20 cellular contexts compared by ENCODE assay signal in the genomic region with DNA sequence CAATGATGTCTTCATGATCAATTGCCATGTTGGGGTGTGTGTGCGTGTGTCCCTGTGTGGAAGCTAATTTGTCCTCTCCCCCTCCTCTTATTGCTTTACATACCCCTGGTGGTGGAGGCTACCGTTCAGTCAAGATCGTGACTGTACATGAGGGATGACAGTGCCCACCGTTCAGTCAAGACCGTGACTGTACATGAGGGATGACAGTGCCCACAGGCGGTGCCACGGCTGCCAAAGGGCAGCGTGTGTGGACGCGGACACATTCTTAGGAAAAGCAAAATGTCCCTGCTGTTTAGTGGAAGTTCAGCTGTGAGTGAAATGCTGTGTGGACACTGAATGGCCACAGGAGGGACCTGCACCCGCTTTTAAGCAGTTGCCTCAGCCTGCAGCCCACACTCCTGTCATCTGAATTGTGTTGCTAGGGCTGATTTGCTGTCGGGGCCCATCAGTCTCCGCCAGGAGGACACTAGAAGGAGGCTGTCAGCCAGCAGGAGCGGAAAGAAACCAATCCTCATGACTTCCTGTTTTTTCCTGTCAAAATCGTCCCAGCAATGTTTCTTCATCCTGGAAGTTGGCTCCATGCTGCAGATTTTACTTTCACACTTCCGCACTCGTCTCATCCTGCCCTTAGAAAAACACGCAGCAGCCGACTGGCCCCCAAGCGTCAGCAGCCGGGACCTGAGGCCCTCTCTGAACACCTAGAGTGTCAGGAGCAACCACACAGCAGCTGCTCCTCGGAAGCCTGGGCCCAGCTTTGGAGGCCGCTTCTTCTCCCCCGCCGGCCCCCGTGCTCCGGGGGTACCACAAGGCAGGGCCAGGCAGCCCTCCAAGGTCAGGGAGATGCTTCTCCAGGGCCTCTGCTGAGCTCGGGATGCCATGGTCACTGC. TPM values are rescaled to one million over a fixed set of nuclear protein-coding genes. Genes with fewer than 3 reads are reported as not detected.
DNase-seq lines count a peak whose midpoint lies in the region; ATAC-seq and TF ChIP-seq lines count a peak whose summit lies in the region.
"Had no signal": no experiment of that assay in that cellular context is flagged by ENCODE, and none has a peak within 500 bp of the region (broad histone marks: within the 10 kb centered on the region; RNA-seq: fewer than 3 reads in every experiment).

No MANE protein-coding gene starts in this region.

- no peak overlapping the region for H3K9ac ChIP-seq in smooth muscle cell (ENCODE audit: low read depth)
- H3K9ac ChIP-seq: BLaER1 had no signal

- no peak overlapping the region for H3K4me3 ChIP-seq in right cardiac atrium (ENCODE audit: low read length)
- no peak overlapping the region for H3K4me3 ChIP-seq in body of pancreas
- H3K4me3 ChIP-seq in smooth muscle cell: no peak overlapping the region
- H3K4me3 ChIP-seq: BLaER1, thyroid gland had no signal

- WGBS in right cardiac atrium: 53% methylated on average over 28 of the region's 28 CpGs
- WGBS in body of pancreas, 2 donors: 56 to 60% methylated on average over 28 of the region's 28 CpGs
- WGBS in smooth muscle cell (ENCODE audit: low lambda C conversion rate): 88% methylated on average over 28 of the region's 28 CpGs

- H3F3A ChIP-seq in smooth muscle cell (ENCODE audit: low read depth): no peaks in the 10 kb centered on the region

- H4K20me1 ChIP-seq in smooth muscle cell (ENCODE audit: low read depth): no peaks in the 10 kb centered on the region
- H4K20me1 ChIP-seq: BLaER1 had no signal

- no peaks in the 10 kb centered on the region for H3K27me3 ChIP-seq in right cardiac atrium (ENCODE audit: control insufficient read depth, insufficient read depth)
- H3K27me3 ChIP-seq in body of pancreas: no peaks in the 10 kb centered on the region
- peaks cover 21% of the 10 kb centered on the region for H3K27me3 ChIP-seq in smooth muscle cell (ENCODE audit: low read depth)
- H3K27me3 ChIP-seq: BLaER1 had no signal

- H3K9me3 ChIP-seq in right cardiac atrium (ENCODE audit: control insufficient read depth, low read length) (no peaks in the 10 kb centered on the region), body of pancreas (no peaks in the 10 kb centered on the region), smooth muscle cell (replicated peaks; ENCODE audit: low read depth) (no peaks in the 10 kb centered on the region)
- H3K9me3 ChIP-seq: BLaER1, thyroid gland had no signal

- TF ChIP-seq CTCF in body of pancreas (IDR thresholded peaks at IDR 0.05): no peak
- TF ChIP-seq CTCF in smooth muscle cell (IDR thresholded peaks at IDR 0.05; ENCODE audit: borderline replicate concordance, insufficient read depth, poor library complexity, severe bottlenecking): no peak

- H3K79me2 ChIP-seq in smooth muscle cell (ENCODE audit: low read depth): no peaks in the 10 kb centered on the region

- peak; percentile 29 for DNase-seq in KBM-7
- peak in 2 of 3 donors; percentile 18 to 61 for DNase-seq in right cardiac atrium
- DNase-seq in pons (ENCODE audit: low spot score): peak; percentile 13
- DNase-seq in body of pancreas: no peak
- DNase-seq in stimulated activated CD4-positive, alpha-beta T cell treated with anti-CD3 and anti-CD28 coated beads, Interleukin-4, amount 100 ng/mL, for 4 hours: no peak
- DNase-seq in smooth muscle cell (lab: John Stamatoyannopoulos, UW; ENCODE audit: unreplicated experiment): no peak
- DNase-seq in T-helper 9 cell: no peak
- DNase-seq: activated naive CD8-positive, alpha-beta T cell treated with anti-CD3 and anti-CD28 coated beads, Interleukin-2, amount 10 ng/mL, durations not matched to agents 7 days and 5 days; caudate nucleus; DMS79 treated with DMSO at 0.1 percent for 48 hours; immature natural killer cell; NCI-H1105 treated with DMSO at 0.1 percent for 48 hours; NCI-H226; stimulated activated CD4-positive, alpha-beta T cell treated with anti-CD3 and anti-CD28 coated beads, Interleukin-2, amount 100 ng/mL, for 24 hours; stimulated activated CD8-positive, alpha-beta memory T cell treated with anti-CD3 and anti-CD28 coated beads, Interleukin-4, amount 100 ng/mL, for 48 hours; thyroid gland had no signal

- peak; percentile 65 for ATAC-seq in SK-N-SH treated with all-trans-retinoic acid at 6 μM for 48 hours
- ATAC-seq in right cardiac atrium: peak in 1 of 2 donors; percentile 49
- no peak for ATAC-seq in body of pancreas

- H3K36me3 ChIP-seq in body of pancreas (replicated peaks in 1 of 2; ENCODE audit: insufficient read depth in 1 of 2, low read depth in 2 of 2) (no peaks in the 10 kb centered on the region), smooth muscle cell (ENCODE audit: low read depth) (no peaks in the 10 kb centered on the region)
- H3K36me3 ChIP-seq: BLaER1, thyroid gland had no signal

- no peak overlapping the region for H3K4me2 ChIP-seq in smooth muscle cell
- H3K4me2 ChIP-seq: BLaER1 had no signal

- TF ChIP-seq POLR2A in body of pancreas (IDR thresholded peaks at IDR 0.05): no peak

- in situ Hi-C loops in KBM-7 (cut with MboI; ENCODE audit: low pct_unique_long_range_greater_than_20kb, low sequenced_read_pairs): no loop called here

- intact Hi-C loops in right cardiac atrium (cut with DNase I): no loop called here
- intact Hi-C loops in body of pancreas (cut with DNase I): no loop called here

- H3K4me1 ChIP-seq in right cardiac atrium (ENCODE audit: control insufficient read depth, insufficient read depth, low read length): no peaks in the 10 kb centered on the region
- H3K4me1 ChIP-seq in body of pancreas: no peaks in the 10 kb centered on the region
- no peaks in the 10 kb centered on the region for H3K4me1 ChIP-seq in smooth muscle cell (ENCODE audit: low read depth)
- H3K4me1 ChIP-seq: BLaER1, thyroid gland had no signal

- H3K27ac ChIP-seq in right cardiac atrium (ENCODE audit: low read length): no peak overlapping the region
- no peak overlapping the region for H3K27ac ChIP-seq in body of pancreas
- no peak overlapping the region for H3K27ac ChIP-seq in smooth muscle cell (ENCODE audit: low read depth)
- H3K27ac ChIP-seq: BLaER1, thyroid gland had no signal

- no peak overlapping the region for H2AFZ ChIP-seq in smooth muscle cell (ENCODE audit: low read depth)

TF ChIP-seq in SK-N-SH treated with all-trans-retinoic acid at 6 μM for 48 hours, 23 proteins besides CTCF, POLR2A, EP300 and RAD21:
- TF ChIP-seq ISL1 (CRISPR knock-in tag; IDR thresholded peaks at IDR 0.05) (no peak), ZNF70 (CRISPR knock-in tag; IDR thresholded peaks at IDR 0.05) (no peak), PPARA (CRISPR knock-in tag; IDR thresholded peaks at IDR 0.05; ENCODE audit: borderline replicate concordance) (no peak), ZFP3 (CRISPR knock-in tag; IDR thresholded peaks at IDR 0.05) (no peak), SNAI2 (CRISPR knock-in tag; IDR thresholded peaks at IDR 0.05) (no peak), ESRRG (CRISPR knock-in tag; IDR thresholded peaks at IDR 0.05) (no peak), TOX (CRISPR knock-in tag; IDR thresholded peaks at IDR 0.05; ENCODE audit: borderline replicate concordance) (no peak), RARB (CRISPR knock-in tag; IDR thresholded peaks at IDR 0.05) (no peak), ZNF565 (CRISPR knock-in tag; conservative IDR thresholded peaks at IDR 0.05; ENCODE audit: low read depth) (no peak)
- TF ChIP-seq, protein P1, sequence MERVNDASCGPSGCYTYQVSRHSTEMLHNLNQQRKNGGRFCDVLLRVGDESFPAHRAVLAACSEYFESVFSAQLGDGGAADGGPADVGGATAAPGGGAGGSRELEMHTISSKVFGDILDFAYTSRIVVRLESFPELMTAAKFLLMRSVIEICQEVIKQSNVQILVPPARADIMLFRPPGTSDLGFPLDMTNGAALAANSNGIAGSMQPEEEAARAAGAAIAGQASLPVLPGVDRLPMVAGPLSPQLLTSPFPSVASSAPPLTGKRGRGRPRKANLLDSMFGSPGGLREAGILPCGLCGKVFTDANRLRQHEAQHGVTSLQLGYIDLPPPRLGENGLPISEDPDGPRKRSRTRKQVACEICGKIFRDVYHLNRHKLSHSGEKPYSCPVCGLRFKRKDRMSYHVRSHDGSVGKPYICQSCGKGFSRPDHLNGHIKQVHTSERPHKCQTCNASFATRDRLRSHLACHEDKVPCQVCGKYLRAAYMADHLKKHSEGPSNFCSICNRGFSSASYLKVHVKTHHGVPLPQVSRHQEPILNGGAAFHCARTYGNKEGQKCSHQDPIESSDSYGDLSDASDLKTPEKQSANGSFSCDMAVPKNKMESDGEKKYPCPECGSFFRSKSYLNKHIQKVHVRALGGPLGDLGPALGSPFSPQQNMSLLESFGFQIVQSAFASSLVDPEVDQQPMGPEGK (CRISPR knock-in tag; IDR thresholded peaks at IDR 0.05; ENCODE audit: borderline replicate concordance): no peak
- TF ChIP-seq, protein P2, sequence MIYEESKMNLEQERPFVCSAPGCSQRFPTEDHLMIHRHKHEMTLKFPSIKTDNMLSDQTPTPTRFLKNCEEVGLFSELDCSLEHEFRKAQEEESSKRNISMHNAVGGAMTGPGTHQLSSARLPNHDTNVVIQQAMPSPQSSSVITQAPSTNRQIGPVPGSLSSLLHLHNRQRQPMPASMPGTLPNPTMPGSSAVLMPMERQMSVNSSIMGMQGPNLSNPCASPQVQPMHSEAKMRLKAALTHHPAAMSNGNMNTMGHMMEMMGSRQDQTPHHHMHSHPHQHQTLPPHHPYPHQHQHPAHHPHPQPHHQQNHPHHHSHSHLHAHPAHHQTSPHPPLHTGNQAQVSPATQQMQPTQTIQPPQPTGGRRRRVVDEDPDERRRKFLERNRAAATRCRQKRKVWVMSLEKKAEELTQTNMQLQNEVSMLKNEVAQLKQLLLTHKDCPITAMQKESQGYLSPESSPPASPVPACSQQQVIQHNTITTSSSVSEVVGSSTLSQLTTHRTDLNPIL (CRISPR knock-in tag; IDR thresholded peaks at IDR 0.05; ENCODE audit: low read depth): no peak
TF ChIP-seq in SK-N-SH treated with all-trans-retinoic acid at 6 μM for 48 hours: peak in this region for 0.

RNA-seq across cellular contexts. Expression of a gene that starts 9.1 kb away (rescaled TPM):
- total RNA-seq in right cardiac atrium (not detected), body of pancreas (not detected), smooth muscle cell (not detected in 2 replicates)
- polyA plus RNA-seq in right cardiac atrium (not detected), smooth muscle cell (not detected in 2 replicates)
- total RNA-seq: activated naive CD8-positive, alpha-beta T cell treated with anti-CD3 and anti-CD28 coated beads, Interleukin-2, amount 10 ng/mL, durations not matched to agents 7 days and 5 days; frontal cortex; pulmonary artery endothelial cell; thyroid gland had no signal
- polyA plus RNA-seq: immature natural killer cell had no signal

RNA-seq across cellular contexts. Expression of a gene that starts 25.5 kb away (rescaled TPM):
- total RNA-seq in right cardiac atrium (not detected), body of pancreas (not detected), smooth muscle cell (not detected in 2 replicates)
- polyA plus RNA-seq in right cardiac atrium (not detected), smooth muscle cell (not detected in 2 replicates)
- total RNA-seq: activated naive CD8-positive, alpha-beta T cell treated with anti-CD3 and anti-CD28 coated beads, Interleukin-2, amount 10 ng/mL, durations not matched to agents 7 days and 5 days; frontal cortex; pulmonary artery endothelial cell; thyroid gland had no signal
- polyA plus RNA-seq: immature natural killer cell had no signal

Comparison
In these comparisons a context has a peak if more than half of its experiments do, and no peak if none do; other contexts are left out.
1. DNase-seq: peak in KBM-7 (single experiment), right cardiac atrium (2 of 3) and pons (single experiment); none in body of pancreas (0 of 4), stimulated activated CD4-positive, alpha-beta T cell treated with anti-CD3 and anti-CD28 coated beads, Interleukin-4, amount 100 ng/mL, for 4 hours (0 of 2), smooth muscle cell (single experiment) and T-helper 9 cell (single experiment).